26 cellular contexts compared by ENCODE assay signal in genomic region chr1:167496962-167497619, GRCh38. TPM values are rescaled to one million over a fixed set of nuclear protein-coding genes. Genes with fewer than 3 reads are reported as not detected.
DNase-seq lines count a peak whose midpoint lies in the region; ATAC-seq and FAIRE-seq lines count a peak whose summit lies in the region.
"Had no signal": no experiment of that assay in that cellular context is flagged by ENCODE, and none has a peak within 500 bp of the region (broad histone marks: within the 10 kb centered on the region; RNA-seq: fewer than 3 reads in every experiment).

No MANE protein-coding gene starts in this region.

- H3K27ac Mint-ChIP-seq in activated T-cell treated with anti-CD3 and anti-CD28 coated beads, Interleukin-2, amount 50 U/mL, for 72 hours = peak overlapping the region; percentile 14
- H3K27ac Mint-ChIP-seq in activated T-helper 17 cell treated with anti-CD3 and anti-CD28 coated beads, Interleukin-2, amount 50 U/mL, for 72 hours = peak overlapping the region; percentile 49
- H3K27ac Mint-ChIP-seq in natural killer cell treated with Interleukin-12 subunit alpha and Interleukin-12 subunit beta and Interleukin-15 and Interleukin-18, amount 100 ng/mL, for 72 hours = peak overlapping the region; percentile 96 to 98

- no peaks in the 10 kb centered on the region for H3K9me3 Mint-ChIP-seq in activated T-cell treated with anti-CD3 and anti-CD28 coated beads, Interleukin-2, amount 50 U/mL, for 72 hours
- no peaks in the 10 kb centered on the region for H3K9me3 Mint-ChIP-seq in activated T-helper 17 cell treated with anti-CD3 and anti-CD28 coated beads, Interleukin-2, amount 50 U/mL, for 72 hours
- no peaks in the 10 kb centered on the region for H3K9me3 Mint-ChIP-seq in natural killer cell treated with Interleukin-12 subunit alpha and Interleukin-12 subunit beta and Interleukin-15 and Interleukin-18, amount 100 ng/mL, for 72 hours
- H3K9me3 Mint-ChIP-seq: neural crest cell had no signal

- peak overlapping the region in 1 of 2 donors; percentile 27 for H3K4me3 Mint-ChIP-seq in activated T-cell treated with anti-CD3 and anti-CD28 coated beads, Interleukin-2, amount 50 U/mL, for 72 hours
- peak overlapping the region; percentile 84 for H3K4me3 Mint-ChIP-seq in activated T-helper 17 cell treated with anti-CD3 and anti-CD28 coated beads, Interleukin-2, amount 50 U/mL, for 72 hours
- H3K4me3 Mint-ChIP-seq in natural killer cell treated with Interleukin-12 subunit alpha and Interleukin-12 subunit beta and Interleukin-15 and Interleukin-18, amount 100 ng/mL, for 72 hours = peak overlapping the region; percentile 72
- H3K4me3 Mint-ChIP-seq: neural crest cell had no signal

- H3K4me1 Mint-ChIP-seq in activated T-cell treated with anti-CD3 and anti-CD28 coated beads, Interleukin-2, amount 50 U/mL, for 72 hours (ENCODE audit: low read depth) = peaks cover 100% of the 10 kb centered on the region
- peaks cover 80% of the 10 kb centered on the region for H3K4me1 Mint-ChIP-seq in activated T-helper 17 cell treated with anti-CD3 and anti-CD28 coated beads, Interleukin-2, amount 50 U/mL, for 72 hours
- peaks cover 92 to 97% of the 10 kb centered on the region in 2 donors for H3K4me1 Mint-ChIP-seq in natural killer cell treated with Interleukin-12 subunit alpha and Interleukin-12 subunit beta and Interleukin-15 and Interleukin-18, amount 100 ng/mL, for 72 hours (ENCODE audit: low read depth in 2 of 2)

- DNase-seq in activated T-cell treated with anti-CD3 and anti-CD28 coated beads, Interleukin-2, amount 50 U/mL, for 72 hours = no peak
- DNase-seq in activated T-cell treated with anti-CD3 and anti-CD28 coated beads, Interleukin-2, amount 50 U/mL, for 48 hours = no peak
- DNase-seq in GM19239 (ENCODE audit: insufficient read length, low spot score) (no peak), iPS-NIHi11 (ENCODE audit: low spot score) (no peak), superior temporal gyrus (ENCODE audit: extremely low spot score) (no peak)
- DNase-seq in natural killer cell treated with Interleukin-12 subunit alpha and Interleukin-12 subunit beta and Interleukin-15 and Interleukin-18, amount 100 ng/mL, for 72 hours (ENCODE audit: low spot score) = no peak
- DNase-seq: activated CD8-positive, alpha-beta memory T cell treated with anti-CD3 and anti-CD28 coated beads, Interleukin-2, amount 50 U/mL, for 4 hours; effector CD8-positive, alpha-beta T cell; Kasumi-1; mucosa of descending colon; NCI-H1048; NCI-H187; NCI-H2171 treated with DMSO at 0.1 percent for 48 hours; NCI-H524; posterior cingulate gyrus; right cardiac atrium; SIG-M5; spleen; T1000 had no signal

- H3K36me3 Mint-ChIP-seq in activated T-cell treated with anti-CD3 and anti-CD28 coated beads, Interleukin-2, amount 50 U/mL, for 72 hours (ENCODE audit: insufficient read depth in 2 of 2) = peaks cover 5 to 18% of the 10 kb centered on the region in 2 donors
- peaks cover 99% of the 10 kb centered on the region for H3K36me3 Mint-ChIP-seq in activated T-helper 17 cell treated with anti-CD3 and anti-CD28 coated beads, Interleukin-2, amount 50 U/mL, for 72 hours (ENCODE audit: low read depth)
- H3K36me3 Mint-ChIP-seq in natural killer cell treated with Interleukin-12 subunit alpha and Interleukin-12 subunit beta and Interleukin-15 and Interleukin-18, amount 100 ng/mL, for 72 hours = peaks cover 13% of the 10 kb centered on the region

- no peak for ATAC-seq in activated T-cell treated with anti-CD3 and anti-CD28 coated beads, Interleukin-2, amount 50 U/mL, for 72 hours (replicated peaks in 1 of 2)
- ATAC-seq in activated T-helper 17 cell treated with anti-CD3 and anti-CD28 coated beads, Interleukin-2, amount 50 U/mL, for 72 hours (replicated peaks) = no peak
- no peak for ATAC-seq in natural killer cell treated with Interleukin-12 subunit alpha and Interleukin-12 subunit beta and Interleukin-15 and Interleukin-18, amount 100 ng/mL, for 72 hours
- ATAC-seq in GM18858 (IDR thresholded peaks at IDR 0.05; ENCODE audit: unreplicated experiment) = no peak
- ATAC-seq: mucosa of descending colon, right cardiac atrium had no signal

- peak; percentile 51 for FAIRE-seq in GM19239 (lab: Jason Lieb, UNC)
- FAIRE-seq: colon, D721Med, RCC 7860 had no signal

- no peaks in the 10 kb centered on the region for H3K27me3 Mint-ChIP-seq in activated T-cell treated with anti-CD3 and anti-CD28 coated beads, Interleukin-2, amount 50 U/mL, for 72 hours (ENCODE audit: low read depth)
- H3K27me3 Mint-ChIP-seq in activated T-helper 17 cell treated with anti-CD3 and anti-CD28 coated beads, Interleukin-2, amount 50 U/mL, for 72 hours = no peaks in the 10 kb centered on the region
- H3K27me3 Mint-ChIP-seq in natural killer cell treated with Interleukin-12 subunit alpha and Interleukin-12 subunit beta and Interleukin-15 and Interleukin-18, amount 100 ng/mL, for 72 hours = no peaks in the 10 kb centered on the region

RNA-seq across cellular contexts. Expression of gene CD247, which starts 21.2 kb away (rescaled TPM):
- total RNA-seq in activated T-cell treated with anti-CD3 and anti-CD28 coated beads, Interleukin-2, amount 50 U/mL, for 72 hours = 100 to 1,000 TPM; 160 to 178 TPM
- 100 to 1,000 TPM; 168 to 217 TPM for total RNA-seq in activated T-helper 17 cell treated with anti-CD3 and anti-CD28 coated beads, Interleukin-2, amount 50 U/mL, for 72 hours
- total RNA-seq in natural killer cell treated with Interleukin-12 subunit alpha and Interleukin-12 subunit beta and Interleukin-15 and Interleukin-18, amount 100 ng/mL, for 72 hours = 100 to 1,000 TPM; 169 to 384 TPM
- total RNA-seq: fibroblast of villous mesenchyme had no signal

RNA-seq across cellular contexts. Expression of gene CREG1, which starts 56.5 kb away (rescaled TPM):
- 1 to 10 TPM; 7.4 to 8.3 TPM for total RNA-seq in activated T-cell treated with anti-CD3 and anti-CD28 coated beads, Interleukin-2, amount 50 U/mL, for 72 hours
- 10 to 100 TPM; 10.8 to 13.2 TPM for total RNA-seq in activated T-helper 17 cell treated with anti-CD3 and anti-CD28 coated beads, Interleukin-2, amount 50 U/mL, for 72 hours
- total RNA-seq in natural killer cell treated with Interleukin-12 subunit alpha and Interleukin-12 subunit beta and Interleukin-15 and Interleukin-18, amount 100 ng/mL, for 72 hours = 10 to 100 TPM; 15.8 to 16.2 TPM

Comparison
In these comparisons a context has a peak if more than half of its experiments do, and no peak if none do; other contexts are left out.
1. H3K27ac Mint-ChIP-seq: peak in every context shown above with its lines; median percentile 97 in natural killer cell treated with Interleukin-12 subunit alpha and Interleukin-12 subunit beta and Interleukin-15 and Interleukin-18, amount 100 ng/mL, for 72 hours; 49 in activated T-helper 17 cell treated with anti-CD3 and anti-CD28 coated beads, Interleukin-2, amount 50 U/mL, for 72 hours; 14 in activated T-cell treated with anti-CD3 and anti-CD28 coated beads, Interleukin-2, amount 50 U/mL, for 72 hours.